8 cellular contexts compared by ENCODE assay signal in the genomic region with DNA sequence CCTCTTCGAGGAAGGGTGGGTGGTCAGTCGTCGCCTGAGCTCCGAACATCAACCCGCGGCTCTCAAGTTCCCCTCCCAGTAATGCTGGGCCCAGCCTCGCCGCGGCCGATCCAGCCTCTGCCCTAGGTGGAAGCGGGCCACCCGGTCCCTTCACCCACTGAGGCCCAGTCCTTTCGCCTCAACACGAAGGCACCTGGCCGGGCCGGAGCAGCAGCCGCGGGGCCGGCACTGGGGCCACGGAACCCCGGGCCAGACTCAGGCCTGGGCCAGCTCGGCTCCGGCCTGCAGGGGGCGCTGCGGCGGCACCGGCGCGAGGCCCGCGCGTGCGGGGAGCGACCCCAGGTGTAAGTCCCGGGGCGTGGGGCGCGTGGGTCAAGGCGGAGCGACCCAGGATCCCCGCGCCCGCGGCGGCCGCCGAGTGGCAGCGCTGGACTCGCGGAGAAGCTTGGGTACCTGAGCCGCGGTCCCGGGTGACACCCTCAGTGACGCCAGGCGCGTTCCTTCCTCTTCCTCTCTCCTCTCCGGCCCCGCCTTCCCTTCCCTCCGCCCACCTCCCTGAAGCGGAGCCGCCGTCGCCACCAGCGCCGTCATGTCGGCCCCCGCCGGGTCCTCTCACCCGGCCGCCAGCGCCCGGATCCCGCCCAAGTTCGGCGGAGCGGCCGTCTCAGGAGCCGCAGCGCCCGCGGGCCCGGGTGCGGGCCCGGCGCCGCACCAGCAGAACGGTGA.
DNase-seq lines count a peak whose midpoint lies in the region; ATAC-seq, FAIRE-seq and TF ChIP-seq lines count a peak whose summit lies in the region.

A gene (plus strand): TSS at position 535 of the 726 bp plus-strand sequence. CDS start 55 bp downstream, at position 590.

- peak; percentile 81 for FAIRE-seq in HTR-8/SVneo (lab: Jason Lieb, UNC)

- no peaks in the 10 kb centered on the region for H3K9me3 ChIP-seq in muscle layer of colon (ENCODE audit: low read length)

- H3K4me1 ChIP-seq in muscle layer of colon (ENCODE audit: insufficient read depth, low read length) = peaks cover 32% of the 10 kb centered on the region

- DNase-seq in D341Med (ENCODE audit: low spot score) (peak; percentile 91), HTR-8/SVneo (ENCODE audit: insufficient read length, low spot score) (peak; percentile 66), OCI-M1 (lab: John Stamatoyannopoulos, UW) (peak; percentile 92), activated T-cell treated with anti-CD3 and anti-CD28 coated beads for 4 hours (peak; percentile 80), erythroblast (lab: John Stamatoyannopoulos, UW) (peak; percentile 90 to 96)
- peak; percentile 76 to 85 for DNase-seq in stimulated activated CD8-positive, alpha-beta memory T cell treated with anti-CD3 and anti-CD28 coated beads, Interleukin-7, amount 100 ng/mL, for 4 hours (ENCODE audit: low read depth in 2 of 2)

- no peaks in the 10 kb centered on the region for H3K27me3 ChIP-seq in muscle layer of colon (ENCODE audit: control insufficient read depth in 1 of 2, insufficient read depth in 2 of 2, low read length in 2 of 2)

- H3K4me3 ChIP-seq in muscle layer of colon (ENCODE audit: low read depth in 1 of 2, low read length in 2 of 2) = peak within 1 kb of the TSS; percentile 66 to 89

- peak within 1 kb of the TSS; percentile 90 for H3K27ac ChIP-seq in muscle layer of colon (ENCODE audit: low read depth, low read length)

- peak; percentile 91 for ATAC-seq in GM21367 (IDR thresholded peaks at IDR 0.05; ENCODE audit: unreplicated experiment)

- peak; percentile 69 for TF ChIP-seq POLR2A in erythroblast (IDR thresholded peaks at IDR 0.05; ENCODE audit: low read length)

- H3K9ac ChIP-seq in muscle layer of colon (ENCODE audit: low read length) = peak within 1 kb of the TSS; percentile 89

- no peaks in the 10 kb centered on the region for H3K36me3 ChIP-seq in muscle layer of colon (ENCODE audit: insufficient read depth, low read length)

Comparison
In these comparisons a context has a peak if more than half of its experiments do, and no peak if none do; other contexts are left out.
1. Peak in every context shown above with its lines: DNase-seq, ATAC-seq, H3K4me3 ChIP-seq and H3K27ac ChIP-seq.